1 cellular context compared by ENCODE assay signal in genomic region chr1:214111796-214112195, GRCh38.
TF ChIP-seq lines count a peak whose summit lies in the region.

No MANE protein-coding gene starts in this region.

TF ChIP-seq in SK-N-SH, 30 proteins besides CTCF, POLR2A, EP300 and RAD21 (continued from another document):
- TF ChIP-seq REST (IDR thresholded peaks at IDR 0.05; ENCODE audit: low read depth, low read length) (no peak), SIN3A (IDR thresholded peaks at IDR 0.05; ENCODE audit: borderline replicate concordance, low read depth, low read length) (no peak), CHD2 (IDR thresholded peaks at IDR 0.05; ENCODE audit: low read length, partially characterized antibody) (no peak), RFX5 (IDR thresholded peaks at IDR 0.05; ENCODE audit: low read length) (no peak), RCOR1 (IDR thresholded peaks at IDR 0.05; ENCODE audit: low read length) (no peak), FOSL2 (IDR thresholded peaks at IDR 0.05; ENCODE audit: borderline replicate concordance, low read depth) (no peak), ELF1 (IDR thresholded peaks at IDR 0.05) (no peak)
